1 cellular context compared by ENCODE assay signal in genomic region chrX:643911-644303, GRCh38.
TF ChIP-seq lines count a peak whose summit lies in the region.

No MANE protein-coding gene starts in this region.

TF ChIP-seq in H1, 55 proteins besides CTCF, POLR2A, EP300 and RAD21:
- no peak for TF ChIP-seq RNF2 (IDR thresholded peaks at IDR 0.05; ENCODE audit: borderline replicate concordance, low read depth, low read length, missing control alignments, poor library complexity, severe bottlenecking)
- TF ChIP-seq JUND (IDR thresholded peaks at IDR 0.05; ENCODE audit: low read length) = no peak
- TF ChIP-seq SAP30 (IDR thresholded peaks at IDR 0.05; ENCODE audit: insufficient read depth, insufficient replicate concordance, low read length) = no peak
- TF ChIP-seq HDAC2 (IDR thresholded peaks at IDR 0.05; ENCODE audit: borderline replicate concordance in 1 of 2, low read depth in 2 of 2, low read length in 2 of 2) = no peak
- TF ChIP-seq, protein P1, sequence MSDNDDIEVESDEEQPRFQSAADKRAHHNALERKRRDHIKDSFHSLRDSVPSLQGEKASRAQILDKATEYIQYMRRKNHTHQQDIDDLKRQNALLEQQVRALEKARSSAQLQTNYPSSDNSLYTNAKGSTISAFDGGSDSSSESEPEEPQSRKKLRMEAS (IDR thresholded peaks at IDR 0.05) = no peak
- TF ChIP-seq SP4 (IDR thresholded peaks at IDR 0.05; ENCODE audit: low read length) = no peak
TF ChIP-seq in H1: peak in this region for 0.
